Comparison of ENCODE assay signal across 1 cellular context in genomic region chr2:37635359-37636208, GRCh38.
A peak's percentile ranks its signal among the peaks of the same experiment; 100 is the strongest.
TF ChIP-seq lines count a peak whose summit lies in the region.

No MANE protein-coding gene starts in this region.

TF ChIP-seq in GM12878, 131 proteins besides CTCF, POLR2A, EP300 and RAD21 (continued from another document and continues in another):
- TF ChIP-seq ELK1 (IDR thresholded peaks at IDR 0.05; ENCODE audit: low read depth, low read length) (peak; percentile 72; the same call in 1 of the 2 replicates), WRNIP1 (IDR thresholded peaks at IDR 0.05; ENCODE audit: borderline replicate concordance, low read depth, low read length) (0 out of 2 replicates have a peak, but pooled peaks have one; percentile 12), BCLAF1 (IDR thresholded peaks at IDR 0.05) (no peak), E4F1 (IDR thresholded peaks at IDR 0.05; ENCODE audit: borderline replicate concordance, partially characterized antibody) (no peak), STAT3 (IDR thresholded peaks at IDR 0.05; ENCODE audit: low read depth, low read length) (no peak), ZNF384 (IDR thresholded peaks at IDR 0.05; ENCODE audit: borderline replicate concordance, low read depth, low read length) (no peak), IRF3 (IDR thresholded peaks at IDR 0.05) (no peak), BCL11A (IDR thresholded peaks at IDR 0.05; ENCODE audit: low read depth, low read length) (peak; percentile 58), ZNF217 (IDR thresholded peaks at IDR 0.05) (no peak), CUX1 (IDR thresholded peaks at IDR 0.05; ENCODE audit: insufficient replicate concordance, low read depth, low read length) (peak; percentile 54), EGR1 (IDR thresholded peaks at IDR 0.05; ENCODE audit: borderline replicate concordance in 1 of 2, low read depth in 2 of 2, low read length in 2 of 2) (peak in 1 of 2 experiments; percentile 48; a peak in 1 of 3 replicates), GABPA (IDR thresholded peaks at IDR 0.05; ENCODE audit: low read depth) (0 out of 2 replicates have a peak, but pooled peaks have one; percentile 41), ATF7 (IDR thresholded peaks at IDR 0.05; ENCODE audit: low read depth) (peak; percentile 87), SKIL (IDR thresholded peaks at IDR 0.05; ENCODE audit: low read depth, poor library complexity, severe bottlenecking) (peak; percentile 84), HDAC6 (IDR thresholded peaks at IDR 0.05; ENCODE audit: unreplicated experiment) (no peak), ZNF274 (IDR thresholded peaks at IDR 0.05; ENCODE audit: insufficient read depth, insufficient read length) (no peak), ZBTB33 (IDR thresholded peaks at IDR 0.05) (no peak), RAD51 (IDR thresholded peaks at IDR 0.05) (peak; percentile 95), CBX3 (IDR thresholded peaks at IDR 0.05; ENCODE audit: borderline replicate concordance, low read depth) (no peak), TCF7 (IDR thresholded peaks at IDR 0.05; ENCODE audit: borderline replicate concordance) (0 out of 2 replicates have a peak, but pooled peaks have one; percentile 38), SMAD1 (IDR thresholded peaks at IDR 0.05; ENCODE audit: low read depth, partially characterized antibody) (peak; percentile 72), SIN3A (IDR thresholded peaks at IDR 0.05; ENCODE audit: low read depth, low read length) (no peak), MYC (IDR thresholded peaks at IDR 0.05; ENCODE audit: insufficient read depth, insufficient read length, insufficient replicate concordance, low read length, severe bottlenecking) (no peak), CEBPB (IDR thresholded peaks at IDR 0.05; ENCODE audit: borderline replicate concordance in 1 of 2, low read depth in 2 of 2, low read length in 2 of 2) (peak; percentile 86 to 95; a peak in 3 of 4 replicates), HDGF (IDR thresholded peaks at IDR 0.05) (no peak; the same call in 1 of the 2 replicates), E2F4 (IDR thresholded peaks at IDR 0.05; ENCODE audit: low read depth, low read length) (no peak), CHD1 (IDR thresholded peaks at IDR 0.05; ENCODE audit: low read depth, low read length) (no peak), CEBPZ (IDR thresholded peaks at IDR 0.05; ENCODE audit: low read depth, low read length) (no peak), SREBF1 (IDR thresholded peaks at IDR 0.05; ENCODE audit: low read length) (no peak), RUNX3 (IDR thresholded peaks at IDR 0.05; ENCODE audit: low read length) (peak; percentile 77), ESRRA (IDR thresholded peaks at IDR 0.05; ENCODE audit: low read length) (0 out of 2 replicates have a peak, but pooled peaks have one; percentile 32)
